Comparison of ENCODE assay signal across 5 cellular contexts in the genomic region with DNA sequence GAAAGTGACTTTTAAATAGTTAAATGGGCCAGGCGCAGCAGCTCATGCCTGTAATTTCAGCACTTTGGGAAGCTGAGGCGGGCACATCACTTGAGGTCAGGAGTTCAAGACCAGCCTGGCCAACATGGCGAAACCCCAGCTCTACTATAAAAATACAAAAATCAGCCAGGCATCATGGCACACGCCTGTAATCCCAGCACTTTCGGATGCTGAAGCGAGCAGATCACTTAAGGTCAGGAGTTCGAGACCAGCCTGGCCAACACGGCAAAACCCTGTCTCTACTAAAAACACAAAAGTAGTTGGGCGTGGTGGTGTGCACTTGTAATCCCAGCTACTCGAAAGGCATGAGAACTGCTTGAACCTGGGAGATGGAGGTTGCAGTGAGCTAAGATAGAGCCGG. TPM values are rescaled to one million over a fixed set of nuclear protein-coding genes. Genes with fewer than 3 reads are reported as not detected.
A peak's percentile ranks its signal among the peaks of the same experiment; 100 is the strongest.
DNase-seq lines count a peak whose midpoint lies in the region; ATAC-seq, FAIRE-seq and TF ChIP-seq lines count a peak whose summit lies in the region.
"Not testable (repeated sequence)": the region's sequence is repeated elsewhere in the genome, so short reads cannot be mapped to it uniquely, and the experiment has no call there.

No MANE protein-coding gene starts in this region.

- in situ Hi-C loops in GM23248 (cut with MboI); HepG2 (cut with HindIII; ENCODE audit: extremely low pct_ligation_motif_present, low pct_unique_long_range_greater_than_20kb): not testable (repeated sequence)

- not testable (repeated sequence) for TF ChIP-seq CTCF in RWPE2 (IDR thresholded peaks at IDR 0.05; ENCODE audit: poor library complexity, severe bottlenecking); HepG2 (CRISPR knock-in tag; IDR thresholded peaks at IDR 0.05); spleen (IDR thresholded peaks at IDR 0.05 in 8 of 11, conservative IDR thresholded peaks at IDR 0.05 in 3 of 11)

- peaks cover 35% of the 10 kb centered on the region for H3K4me1 Mint-ChIP-seq in activated naive CD8-positive, alpha-beta T cell (ENCODE audit: low read depth)

- not testable (repeated sequence) for H3K9me3 ChIP-seq in GM23248 (ENCODE audit: low read depth); RWPE2 (ENCODE audit: severe bottlenecking); HepG2 (ENCODE audit: low read length); spleen

- BruUV-seq in HepG2 (replicated peaks; lab: Mats Ljungman, UMichigan): not testable (repeated sequence)

- not testable (repeated sequence) for FAIRE-seq in HepG2 (lab: Jason Lieb, UNC)

- H4K20me1 ChIP-seq in GM23248 (ENCODE audit: insufficient read depth): not testable (repeated sequence)
- peaks cover 84% of the 10 kb centered on the region for H4K20me1 ChIP-seq in HepG2 (ENCODE audit: insufficient read depth, low read length)

- CTCF ChIA-PET in HepG2 (lab: Yijun Ruan, JAX; ENCODE audit: low intra/inter-chr PET ratio, low total read pairs): not testable (repeated sequence)

- TF ChIP-seq POLR2A in HepG2 (IDR thresholded peaks at IDR 0.05; ENCODE audit: insufficient read depth in 1 of 2, low read depth in 2 of 2, low read length in 2 of 2): peak in 1 of 2 experiments; percentile 35; a peak in 1 of 4 replicates
- TF ChIP-seq POLR2A in spleen (IDR thresholded peaks at IDR 0.05): not testable (repeated sequence)

- H3K27me3 Mint-ChIP-seq in activated naive CD8-positive, alpha-beta T cell: not testable (repeated sequence)

- not testable (repeated sequence) for H3K9me3 Mint-ChIP-seq in activated naive CD8-positive, alpha-beta T cell (ENCODE audit: low read depth)

- not testable (repeated sequence) for H3K4me3 ChIP-seq in GM23248; RWPE2 (ENCODE audit: severe bottlenecking); HepG2 (replicated peaks in 1 of 3; ENCODE audit: insufficient read depth in 1 of 3, low read depth in 2 of 3, low read length in 3 of 3); spleen

- POLR2A ChIA-PET in HepG2 (lab: Yijun Ruan, JAX): interaction anchor here (1.5 to 23.6 kb wide), 3 partner anchors 20 to 89 kb away, joined by 4 to 319 read pairs (median 17); partner anchors contain the start of gene RBM39

- TF ChIP-seq EP300 in HepG2 (IDR thresholded peaks at IDR 0.05; ENCODE audit: low read depth in 2 of 2, low read length in 2 of 2): not testable (repeated sequence)
- TF ChIP-seq EP300 in HepG2 (CRISPR knock-in tag; IDR thresholded peaks at IDR 0.05; ENCODE audit: borderline replicate concordance): peak; percentile 28; the same call in 1 of the 2 replicates

- H3K4me1 ChIP-seq in GM23248 (ENCODE audit: insufficient read depth) (peaks cover 49% of the 10 kb centered on the region), spleen (peaks cover 9 to 83% (median 41%) of the 10 kb centered on the region in 6 donors)
- not testable (repeated sequence) for H3K4me1 ChIP-seq in RWPE2 (ENCODE audit: insufficient read depth, poor library complexity, severe bottlenecking); HepG2 (ENCODE audit: insufficient read depth, low read length)

- not testable (repeated sequence) for H3K4me2 ChIP-seq in GM23248 (ENCODE audit: unreplicated experiment); HepG2 (ENCODE audit: low read depth, low read length)

- H3K9ac ChIP-seq in GM23248; HepG2 (ENCODE audit: insufficient read depth, low read depth, low read length): not testable (repeated sequence)

- H2AFZ ChIP-seq in GM23248; HepG2 (ENCODE audit: low read length): not testable (repeated sequence)

- H3K79me2 ChIP-seq in GM23248 (ENCODE audit: insufficient read depth) (peaks cover 95% of the 10 kb centered on the region), HepG2 (ENCODE audit: insufficient read depth, low read length) (peaks cover 36% of the 10 kb centered on the region)

- not testable (repeated sequence) for H3K9me2 ChIP-seq in GM23248 (ENCODE audit: insufficient read depth)

- not testable (repeated sequence) for ATAC-seq in RWPE2 (ENCODE audit: low read depth); HepG2

- not testable (repeated sequence) for TF ChIP-seq RAD21 in HepG2 (CRISPR knock-in tag; IDR thresholded peaks at IDR 0.05)

- H3K27ac ChIP-seq in GM23248: peak overlapping the region; percentile 24; the same call in 1 of the 2 replicates
- not testable (repeated sequence) for H3K27ac ChIP-seq in RWPE2 (ENCODE audit: poor library complexity, severe bottlenecking); HepG2 (ENCODE audit: extremely low read length, insufficient read depth, low read length); spleen

- peak overlapping the region; percentile 58 for H3K27ac Mint-ChIP-seq in activated naive CD8-positive, alpha-beta T cell

- H3K36me3 ChIP-seq in GM23248 (ENCODE audit: low read depth): peaks cover 88% of the 10 kb centered on the region
- H3K36me3 ChIP-seq in RWPE2 (ENCODE audit: low read depth): peaks cover 100% of the 10 kb centered on the region
- peaks cover 29 to 80% of the 10 kb centered on the region in 2 experiments for H3K36me3 ChIP-seq in HepG2 (replicated peaks in 1 of 2; ENCODE audit: control insufficient read depth in 1 of 2, insufficient read depth in 2 of 2, low read length in 2 of 2)
- H3K36me3 ChIP-seq in spleen: peaks cover 9 to 100% (median 86%) of the 10 kb centered on the region in 6 donors

- not testable (repeated sequence) for DNase-seq in GM23248; HepG2 (ENCODE audit: low spot score)
- DNase-seq in RWPE2 (ENCODE audit: low spot score): peak; percentile 42
- peak; percentile 21 for DNase-seq in spleen

- WGBS in GM23248 (ENCODE audit: low coverage in 1 of 2, low lambda C conversion rate in 2 of 2, missing lambda C conversion rate in 2 of 2), 2 experiments: 90 to 91% methylated on average over 11 of the region's 11 CpGs
- 96% methylated on average over 11 of the region's 11 CpGs for WGBS in HepG2 (ENCODE audit: low lambda C conversion rate)
- 88 to 97% (median 93%) methylated on average over 11 of the region's 11 CpGs for WGBS in spleen, 5 donors

- H3F3A ChIP-seq in GM23248 (ENCODE audit: insufficient read depth): peaks cover 98% of the 10 kb centered on the region

- intact Hi-C loops in HepG2 (cut with micrococcal nuclease; ENCODE audit: unreplicated experiment); spleen (cut with DNase I; ENCODE audit: low total_unique reads): not testable (repeated sequence)

- H3K36me3 Mint-ChIP-seq in activated naive CD8-positive, alpha-beta T cell: not testable (repeated sequence)

- not testable (repeated sequence) for H3K4me3 Mint-ChIP-seq in activated naive CD8-positive, alpha-beta T cell

- H3K27me3 ChIP-seq in GM23248 (replicated peaks; ENCODE audit: insufficient read depth); RWPE2 (ENCODE audit: insufficient read depth, poor library complexity, severe bottlenecking); HepG2 (ENCODE audit: control insufficient read depth in 1 of 2, insufficient read depth in 2 of 2, low read length in 2 of 2); spleen (replicated peaks in 1 of 7): not testable (repeated sequence)

RNA-seq across cellular contexts. Expression of gene ROMO1, which starts 6.7 kb away (rescaled TPM):
- 148 and 311 TPM in 2 replicates for total RNA-seq in GM23248 (2014; rRNA removed; shearing (Covaris generic))
- polyA plus RNA-seq in GM23248 (2016; fragmentation: Nextera tagmentation; extraction: Ambion mirVana) (525 and 543 TPM in 2 replicates), HepG2 (2011; rRNA removed) (688 and 755 TPM in 2 replicates), spleen (100 to 1,000 TPM; 333 to 372 (median 354) TPM)
- total RNA-seq in HepG2 (2016; rRNA removed; fragmentation: Illumina TruSeq; extraction: Trizol) (636 and 726 TPM in 2 replicates), spleen (100 to 1,000 TPM in 3 of 7 donors, 10 to 100 TPM in 4; 66.2 to 166 (median 75.7) TPM)
- 328 and 530 TPM in 2 replicates for total RNA-seq in HepG2 (2016; cell fraction: cytosol; rRNA removed; fragmentation: Illumina TruSeq; extraction: Trizol; ENCODE audit: low read depth)
- total RNA-seq in HepG2 (2016; cell fraction: insoluble cytoplasmic fraction; rRNA removed; fragmentation: Illumina TruSeq; extraction: Trizol): 687 and 846 TPM in 2 replicates
- 460 and 632 TPM in 2 replicates for total RNA-seq in HepG2 (2016; cell fraction: membrane; rRNA removed; fragmentation: Illumina TruSeq; extraction: Trizol)
- 223 and 226 TPM in 2 replicates for total RNA-seq in HepG2 (2016; cell fraction: nucleus; rRNA removed; fragmentation: Illumina TruSeq; extraction: Trizol)
- polyA plus RNA-seq in HepG2 (2011; cell fraction: cytosol; rRNA removed): 1,254 and 1,646 TPM in 2 replicates
- 503 and 546 TPM in 2 replicates for polyA plus RNA-seq in HepG2 (2011; cell fraction: nucleus; rRNA removed)
- polyA plus RNA-seq in HepG2 (2012): 282 and 451 TPM in 2 replicates
- polyA plus RNA-seq in HepG2 (2016; cell fraction: cytosol; fragmentation: Illumina TruSeq; extraction: Trizol; ENCODE audit: low read depth): 292 and 453 TPM in 2 replicates
- polyA plus RNA-seq in HepG2 (2016; cell fraction: insoluble cytoplasmic fraction; fragmentation: Illumina TruSeq; extraction: Trizol; ENCODE audit: low read depth): 479 and 541 TPM in 2 replicates
- polyA plus RNA-seq in HepG2 (2016; cell fraction: membrane; fragmentation: Illumina TruSeq; extraction: Trizol; ENCODE audit: low read depth): 317 and 387 TPM in 2 replicates
- 282 and 344 TPM in 2 replicates for polyA plus RNA-seq in HepG2 (2016; cell fraction: nucleus; fragmentation: Illumina TruSeq; extraction: Trizol; ENCODE audit: insufficient read depth, low read depth)
- 60.0 and 169 TPM in 2 replicates for polyA minus RNA-seq in HepG2 (2011; rRNA and poly(A)+ RNA removed; ENCODE audit: low replicate concordance)
- polyA minus RNA-seq in HepG2 (2011; cell fraction: cytosol; rRNA and poly(A)+ RNA removed): 79.8 and 108 TPM in 2 replicates
- polyA minus RNA-seq in HepG2 (2011; cell fraction: nucleus; rRNA and poly(A)+ RNA removed): 30.8 and 37.7 TPM in 2 replicates

RNA-seq across cellular contexts. Expression of gene NFS1, which starts 6.7 kb away (rescaled TPM):
- total RNA-seq in GM23248 (2014; rRNA removed; shearing (Covaris generic)): 35.8 and 56.9 TPM in 2 replicates
- 31.5 and 33.3 TPM in 2 replicates for polyA plus RNA-seq in GM23248 (2016; fragmentation: Nextera tagmentation; extraction: Ambion mirVana)
- total RNA-seq in HepG2 (2016; rRNA removed; fragmentation: Illumina TruSeq; extraction: Trizol): 88.1 and 94.4 TPM in 2 replicates
- 7.6 and 8.7 TPM in 2 replicates for total RNA-seq in HepG2 (2016; cell fraction: cytosol; rRNA removed; fragmentation: Illumina TruSeq; extraction: Trizol; ENCODE audit: low read depth)
- 82.1 and 92.4 TPM in 2 replicates for total RNA-seq in HepG2 (2016; cell fraction: insoluble cytoplasmic fraction; rRNA removed; fragmentation: Illumina TruSeq; extraction: Trizol)
- 25.4 and 28.4 TPM in 2 replicates for total RNA-seq in HepG2 (2016; cell fraction: membrane; rRNA removed; fragmentation: Illumina TruSeq; extraction: Trizol)
- total RNA-seq in HepG2 (2016; cell fraction: nucleus; rRNA removed; fragmentation: Illumina TruSeq; extraction: Trizol): 45.9 and 47.9 TPM in 2 replicates
- polyA plus RNA-seq in HepG2 (2011; rRNA removed): 61.8 and 65.9 TPM in 2 replicates
- polyA plus RNA-seq in HepG2 (2011; cell fraction: cytosol; rRNA removed): 56.2 and 69.5 TPM in 2 replicates
- polyA plus RNA-seq in HepG2 (2011; cell fraction: nucleus; rRNA removed): 70.7 and 72.8 TPM in 2 replicates
- 36.7 and 39.1 TPM in 2 replicates for polyA plus RNA-seq in HepG2 (2012)
- polyA plus RNA-seq in HepG2 (2016; cell fraction: cytosol; fragmentation: Illumina TruSeq; extraction: Trizol; ENCODE audit: low read depth): 6.5 and 6.6 TPM in 2 replicates
- polyA plus RNA-seq in HepG2 (2016; cell fraction: insoluble cytoplasmic fraction; fragmentation: Illumina TruSeq; extraction: Trizol; ENCODE audit: low read depth): 86.7 and 90.3 TPM in 2 replicates
- polyA plus RNA-seq in HepG2 (2016; cell fraction: membrane; fragmentation: Illumina TruSeq; extraction: Trizol; ENCODE audit: low read depth): 16.6 and 16.9 TPM in 2 replicates
- 69.1 and 70.6 TPM in 2 replicates for polyA plus RNA-seq in HepG2 (2016; cell fraction: nucleus; fragmentation: Illumina TruSeq; extraction: Trizol; ENCODE audit: insufficient read depth, low read depth)
- polyA minus RNA-seq in HepG2 (2011; rRNA and poly(A)+ RNA removed; ENCODE audit: low replicate concordance): 67.9 and 114 TPM in 2 replicates
- polyA minus RNA-seq in HepG2 (2011; cell fraction: cytosol; rRNA and poly(A)+ RNA removed): 23.0 and 27.1 TPM in 2 replicates
- polyA minus RNA-seq in HepG2 (2011; cell fraction: nucleus; rRNA and poly(A)+ RNA removed): 20.9 and 23.7 TPM in 2 replicates
- 10 to 100 TPM; 22.8 to 40.8 (median 25.6) TPM for total RNA-seq in spleen
- 10 to 100 TPM; 21.3 to 33.8 (median 29.7) TPM for polyA plus RNA-seq in spleen

RNA-seq across cellular contexts. Expression of gene RBM39, which starts 36.2 kb away (rescaled TPM):
- total RNA-seq in GM23248 (2014; rRNA removed; shearing (Covaris generic)): 247 and 390 TPM in 2 replicates
- polyA plus RNA-seq in GM23248 (2016; fragmentation: Nextera tagmentation; extraction: Ambion mirVana) (227 and 270 TPM in 2 replicates), HepG2 (2011; rRNA removed) (859 and 920 TPM in 2 replicates), spleen (100 to 1,000 TPM; 287 to 638 (median 423) TPM)
- total RNA-seq in HepG2 (2016; rRNA removed; fragmentation: Illumina TruSeq; extraction: Trizol) (431 and 788 TPM in 2 replicates), spleen (100 to 1,000 TPM; 386 to 649 (median 405) TPM)
- 862 and 1,011 TPM in 2 replicates for total RNA-seq in HepG2 (2016; cell fraction: cytosol; rRNA removed; fragmentation: Illumina TruSeq; extraction: Trizol; ENCODE audit: low read depth)
- 445 and 791 TPM in 2 replicates for total RNA-seq in HepG2 (2016; cell fraction: insoluble cytoplasmic fraction; rRNA removed; fragmentation: Illumina TruSeq; extraction: Trizol)
- 352 and 417 TPM in 2 replicates for total RNA-seq in HepG2 (2016; cell fraction: membrane; rRNA removed; fragmentation: Illumina TruSeq; extraction: Trizol)
- total RNA-seq in HepG2 (2016; cell fraction: nucleus; rRNA removed; fragmentation: Illumina TruSeq; extraction: Trizol): 1,469 and 1,561 TPM in 2 replicates
- 89.0 and 133 TPM in 2 replicates for polyA plus RNA-seq in HepG2 (2011; cell fraction: cytosol; rRNA removed)
- polyA plus RNA-seq in HepG2 (2011; cell fraction: nucleus; rRNA removed): 3,125 and 3,321 TPM in 2 replicates
- polyA plus RNA-seq in HepG2 (2012): 867 and 961 TPM in 2 replicates
- 47.3 and 51.7 TPM in 2 replicates for polyA plus RNA-seq in HepG2 (2016; cell fraction: cytosol; fragmentation: Illumina TruSeq; extraction: Trizol; ENCODE audit: low read depth)
- polyA plus RNA-seq in HepG2 (2016; cell fraction: insoluble cytoplasmic fraction; fragmentation: Illumina TruSeq; extraction: Trizol; ENCODE audit: low read depth): 339 and 360 TPM in 2 replicates
- polyA plus RNA-seq in HepG2 (2016; cell fraction: membrane; fragmentation: Illumina TruSeq; extraction: Trizol; ENCODE audit: low read depth): 79.3 and 86.7 TPM in 2 replicates
- 2,644 and 2,668 TPM in 2 replicates for polyA plus RNA-seq in HepG2 (2016; cell fraction: nucleus; fragmentation: Illumina TruSeq; extraction: Trizol; ENCODE audit: insufficient read depth, low read depth)
- 166 and 263 TPM in 2 replicates for polyA minus RNA-seq in HepG2 (2011; rRNA and poly(A)+ RNA removed; ENCODE audit: low replicate concordance)
- polyA minus RNA-seq in HepG2 (2011; cell fraction: cytosol; rRNA and poly(A)+ RNA removed): 91.3 and 98.3 TPM in 2 replicates
- polyA minus RNA-seq in HepG2 (2011; cell fraction: nucleus; rRNA and poly(A)+ RNA removed): 2,261 and 2,868 TPM in 2 replicates

RNA-seq across cellular contexts. Expression of gene CPNE1, which starts 41.2 kb away (rescaled TPM):
- 172 and 205 TPM in 2 replicates for total RNA-seq in GM23248 (2014; rRNA removed; shearing (Covaris generic))
- 166 and 178 TPM in 2 replicates for polyA plus RNA-seq in GM23248 (2016; fragmentation: Nextera tagmentation; extraction: Ambion mirVana)
- total RNA-seq in HepG2 (2016; rRNA removed; fragmentation: Illumina TruSeq; extraction: Trizol): 431 and 439 TPM in 2 replicates
- 101 and 106 TPM in 2 replicates for total RNA-seq in HepG2 (2016; cell fraction: cytosol; rRNA removed; fragmentation: Illumina TruSeq; extraction: Trizol; ENCODE audit: low read depth)
- 375 and 428 TPM in 2 replicates for total RNA-seq in HepG2 (2016; cell fraction: insoluble cytoplasmic fraction; rRNA removed; fragmentation: Illumina TruSeq; extraction: Trizol)
- 226 and 229 TPM in 2 replicates for total RNA-seq in HepG2 (2016; cell fraction: membrane; rRNA removed; fragmentation: Illumina TruSeq; extraction: Trizol)
- total RNA-seq in HepG2 (2016; cell fraction: nucleus; rRNA removed; fragmentation: Illumina TruSeq; extraction: Trizol): 227 and 285 TPM in 2 replicates
- 369 and 408 TPM in 2 replicates for polyA plus RNA-seq in HepG2 (2011; rRNA removed)
- polyA plus RNA-seq in HepG2 (2011; cell fraction: cytosol; rRNA removed): 458 and 619 TPM in 2 replicates
- polyA plus RNA-seq in HepG2 (2011; cell fraction: nucleus; rRNA removed): 810 and 933 TPM in 2 replicates
- 457 and 478 TPM in 2 replicates for polyA plus RNA-seq in HepG2 (2012)
- 121 and 137 TPM in 2 replicates for polyA plus RNA-seq in HepG2 (2016; cell fraction: cytosol; fragmentation: Illumina TruSeq; extraction: Trizol; ENCODE audit: low read depth)
- polyA plus RNA-seq in HepG2 (2016; cell fraction: insoluble cytoplasmic fraction; fragmentation: Illumina TruSeq; extraction: Trizol; ENCODE audit: low read depth): 374 and 508 TPM in 2 replicates
- 213 and 247 TPM in 2 replicates for polyA plus RNA-seq in HepG2 (2016; cell fraction: membrane; fragmentation: Illumina TruSeq; extraction: Trizol; ENCODE audit: low read depth)
- 541 and 549 TPM in 2 replicates for polyA plus RNA-seq in HepG2 (2016; cell fraction: nucleus; fragmentation: Illumina TruSeq; extraction: Trizol; ENCODE audit: insufficient read depth, low read depth)
- 283 and 707 TPM in 2 replicates for polyA minus RNA-seq in HepG2 (2011; rRNA and poly(A)+ RNA removed; ENCODE audit: low replicate concordance)
- polyA minus RNA-seq in HepG2 (2011; cell fraction: cytosol; rRNA and poly(A)+ RNA removed): 243 and 283 TPM in 2 replicates
- polyA minus RNA-seq in HepG2 (2011; cell fraction: nucleus; rRNA and poly(A)+ RNA removed): 258 and 260 TPM in 2 replicates
- 100 to 1,000 TPM in 6 of 7 donors, 10 to 100 TPM in 1; 93.9 to 247 (median 234) TPM for total RNA-seq in spleen
- polyA plus RNA-seq in spleen: 100 to 1,000 TPM; 183 to 215 (median 203) TPM

RNA-seq across cellular contexts. Expression of gene RBM12, which starts 41.2 kb away (rescaled TPM):
- total RNA-seq in GM23248 (2014; rRNA removed; shearing (Covaris generic)): 31.7 and 36.0 TPM in 2 replicates
- polyA plus RNA-seq in GM23248 (2016; fragmentation: Nextera tagmentation; extraction: Ambion mirVana) (18.1 and 18.5 TPM in 2 replicates), HepG2 (2011; rRNA removed) (84.9 and 97.9 TPM in 2 replicates), spleen (10 to 100 TPM; 10.6 to 17.9 (median 14.4) TPM)
- total RNA-seq in HepG2 (2016; rRNA removed; fragmentation: Illumina TruSeq; extraction: Trizol) (104 and 111 TPM in 2 replicates), spleen (100 to 1,000 TPM in 1 of 7 donors, 10 to 100 TPM in 6; 44.6 to 100 (median 89.1) TPM)
- 14.8 and 16.3 TPM in 2 replicates for total RNA-seq in HepG2 (2016; cell fraction: cytosol; rRNA removed; fragmentation: Illumina TruSeq; extraction: Trizol; ENCODE audit: low read depth)
- total RNA-seq in HepG2 (2016; cell fraction: insoluble cytoplasmic fraction; rRNA removed; fragmentation: Illumina TruSeq; extraction: Trizol): 99.0 and 104 TPM in 2 replicates
- 35.0 and 42.5 TPM in 2 replicates for total RNA-seq in HepG2 (2016; cell fraction: membrane; rRNA removed; fragmentation: Illumina TruSeq; extraction: Trizol)
- 73.6 and 78.3 TPM in 2 replicates for total RNA-seq in HepG2 (2016; cell fraction: nucleus; rRNA removed; fragmentation: Illumina TruSeq; extraction: Trizol)
- 68.6 and 77.9 TPM in 2 replicates for polyA plus RNA-seq in HepG2 (2011; cell fraction: cytosol; rRNA removed)
- polyA plus RNA-seq in HepG2 (2011; cell fraction: nucleus; rRNA removed): 101 and 129 TPM in 2 replicates
- 41.4 and 42.7 TPM in 2 replicates for polyA plus RNA-seq in HepG2 (2012)
- 1.7 and 2.2 TPM in 2 replicates for polyA plus RNA-seq in HepG2 (2016; cell fraction: cytosol; fragmentation: Illumina TruSeq; extraction: Trizol; ENCODE audit: low read depth)
- 58.1 and 68.5 TPM in 2 replicates for polyA plus RNA-seq in HepG2 (2016; cell fraction: insoluble cytoplasmic fraction; fragmentation: Illumina TruSeq; extraction: Trizol; ENCODE audit: low read depth)
- polyA plus RNA-seq in HepG2 (2016; cell fraction: membrane; fragmentation: Illumina TruSeq; extraction: Trizol; ENCODE audit: low read depth): 8.8 and 10.1 TPM in 2 replicates
- polyA plus RNA-seq in HepG2 (2016; cell fraction: nucleus; fragmentation: Illumina TruSeq; extraction: Trizol; ENCODE audit: insufficient read depth, low read depth): 74.6 and 75.6 TPM in 2 replicates
- 373 and 464 TPM in 2 replicates for polyA minus RNA-seq in HepG2 (2011; rRNA and poly(A)+ RNA removed; ENCODE audit: low replicate concordance)
- polyA minus RNA-seq in HepG2 (2011; cell fraction: cytosol; rRNA and poly(A)+ RNA removed): 67.4 and 80.5 TPM in 2 replicates
- polyA minus RNA-seq in HepG2 (2011; cell fraction: nucleus; rRNA and poly(A)+ RNA removed): 128 and 140 TPM in 2 replicates
